ENCODE assay signal across 15 cellular contexts in the genomic region with DNA sequence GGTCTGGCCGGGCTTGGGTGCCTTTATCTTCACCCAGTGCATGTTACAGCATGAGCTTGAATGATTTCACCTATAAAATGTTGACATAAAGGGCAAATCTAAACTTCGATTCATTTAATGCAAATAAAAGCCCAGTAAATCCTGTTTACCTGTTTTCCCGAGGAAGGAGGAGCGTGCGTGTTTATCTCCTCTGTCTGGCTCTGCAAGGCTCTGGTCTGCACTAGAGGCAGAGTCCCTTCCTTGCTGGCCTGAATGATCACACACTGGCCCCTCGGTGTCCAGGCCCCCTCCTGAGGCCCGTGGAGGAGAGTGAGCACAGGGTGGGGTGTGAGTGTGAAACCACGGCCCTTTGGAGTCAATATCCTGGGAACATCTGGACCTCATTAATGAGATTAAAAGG.
A peak's percentile ranks its signal among the peaks of the same experiment; 100 is the strongest.
DNase-seq lines count a peak whose midpoint lies in the region; ATAC-seq and TF ChIP-seq lines count a peak whose summit lies in the region.
"Had no signal": no experiment of that assay in that cellular context is flagged by ENCODE, and none has a peak within 500 bp of the region (broad histone marks: within the 10 kb centered on the region; RNA-seq: fewer than 3 reads in every experiment).

No MANE protein-coding gene starts in this region.

- no peak for DNase-seq in activated CD4-positive, alpha-beta T cell treated with anti-CD3 and anti-CD28 coated beads, Interleukin-2, amount 10 ng/mL, durations not matched to agents 7 days and 5 days
- DNase-seq in activated CD4-positive, alpha-beta T cell treated with anti-CD3 and anti-CD28 coated beads, Interleukin-2, amount 50 U/mL, for 4 hours: no peak
- DNase-seq in WERI-Rb-1 (peak; percentile 17), neural crest cell (ENCODE audit: low read depth, low spot score) (no peak), amygdala (lab: John Stamatoyannopoulos, UW) (no peak), WTC11 (ENCODE audit: low spot score) (no peak), midbrain (lab: John Stamatoyannopoulos, UW) (no peak)
- DNase-seq: 8988T; AML-193; CD4-positive, CD25-positive, alpha-beta regulatory T cell; DMS 273 treated with DMSO at 0.1 percent for 48 hours; GM23248 had no signal

- no peak for ATAC-seq in WTC11
- ATAC-seq: GM12878, HCT116 had no signal

- no peak overlapping the region for H3K27ac ChIP-seq in WERI-Rb-1
- H3K27ac ChIP-seq: BLaER1, GM23248 had no signal

- no peak overlapping the region for H3K4me3 ChIP-seq in WERI-Rb-1 (ENCODE audit: low read depth, low read length)
- H3K4me3 ChIP-seq: BLaER1, GM12878, GM23248 had no signal

- peak overlapping the region; percentile 13 for H3K27ac Mint-ChIP-seq in activated CD4-positive, alpha-beta T cell treated with anti-CD3 and anti-CD28 coated beads, Interleukin-2, amount 10 ng/mL, durations not matched to agents 7 days and 5 days
- peak overlapping the region; percentile 71 for H3K27ac Mint-ChIP-seq in neural crest cell (ENCODE audit: unreplicated experiment)
- H3K27ac Mint-ChIP-seq in WTC11: no peak overlapping the region
- H3K27ac Mint-ChIP-seq: CD4-positive, CD25-positive, alpha-beta regulatory T cell had no signal

- TF ChIP-seq CTCF in WERI-Rb-1 (IDR thresholded peaks at IDR 0.05; ENCODE audit: low read depth, low read length): no peak
- no peak for TF ChIP-seq CTCF in neural crest cell (conservative IDR thresholded peaks at IDR 0.05)
- no peak for TF ChIP-seq CTCF in WTC11 (IDR thresholded peaks at IDR 0.05)

- H3K27me3 Mint-ChIP-seq in activated CD4-positive, alpha-beta T cell treated with anti-CD3 and anti-CD28 coated beads, Interleukin-2, amount 10 ng/mL, durations not matched to agents 7 days and 5 days: no peaks in the 10 kb centered on the region
- H3K27me3 Mint-ChIP-seq in neural crest cell (ENCODE audit: low read depth) (no peaks in the 10 kb centered on the region), WTC11 (ENCODE audit: low read depth) (no peaks in the 10 kb centered on the region)
- H3K27me3 Mint-ChIP-seq: CD4-positive, CD25-positive, alpha-beta regulatory T cell had no signal

- no peaks in the 10 kb centered on the region for H3K27me3 ChIP-seq in WERI-Rb-1 (ENCODE audit: insufficient read depth, low read depth, severe bottlenecking)
- H3K27me3 ChIP-seq: BLaER1 had no signal

- CTCF ChIA-PET in activated CD4-positive, alpha-beta T cell treated with anti-CD3 and anti-CD28 coated beads, Interleukin-2, amount 10 ng/mL, durations not matched to agents 7 days and 5 days (lab: Charles Lee): no interaction called here
- CTCF ChIA-PET in WTC11 (lab: Charles Lee): no interaction called here

- no peaks in the 10 kb centered on the region for H3K9me3 Mint-ChIP-seq in activated CD4-positive, alpha-beta T cell treated with anti-CD3 and anti-CD28 coated beads, Interleukin-2, amount 10 ng/mL, durations not matched to agents 7 days and 5 days
- H3K9me3 Mint-ChIP-seq in neural crest cell (no peaks in the 10 kb centered on the region), WTC11 (no peaks in the 10 kb centered on the region)

- POLR2A ChIA-PET in activated CD4-positive, alpha-beta T cell treated with anti-CD3 and anti-CD28 coated beads, Interleukin-2, amount 10 ng/mL, durations not matched to agents 7 days and 5 days (lab: Charles Lee): interaction anchor here (0.7 kb wide), 1 partner anchor 419 kb away, joined by 3 read pairs; no protein-coding TSS in a partner anchor
- POLR2A ChIA-PET in WTC11 (lab: Charles Lee): no interaction called here

- H3K36me3 Mint-ChIP-seq in activated CD4-positive, alpha-beta T cell treated with anti-CD3 and anti-CD28 coated beads, Interleukin-2, amount 10 ng/mL, durations not matched to agents 7 days and 5 days (ENCODE audit: low read depth): peaks cover 3% of the 10 kb centered on the region
- peaks cover 4% of the 10 kb centered on the region for H3K36me3 Mint-ChIP-seq in neural crest cell (ENCODE audit: low read depth)
- H3K36me3 Mint-ChIP-seq in WTC11: no peaks in the 10 kb centered on the region

- H3K4me1 Mint-ChIP-seq in activated CD4-positive, alpha-beta T cell treated with anti-CD3 and anti-CD28 coated beads, Interleukin-2, amount 10 ng/mL, durations not matched to agents 7 days and 5 days: peaks cover 8% of the 10 kb centered on the region
- H3K4me1 Mint-ChIP-seq in neural crest cell (no peaks in the 10 kb centered on the region), WTC11 (peaks cover 16% of the 10 kb centered on the region)

- H3K36me3 ChIP-seq in WERI-Rb-1: no peaks in the 10 kb centered on the region
- H3K36me3 ChIP-seq: BLaER1 had no signal

- no peak overlapping the region for H3K4me3 Mint-ChIP-seq in activated CD4-positive, alpha-beta T cell treated with anti-CD3 and anti-CD28 coated beads, Interleukin-2, amount 10 ng/mL, durations not matched to agents 7 days and 5 days
- H3K4me3 Mint-ChIP-seq in neural crest cell (no peak overlapping the region), WTC11 (no peak overlapping the region)
- H3K4me3 Mint-ChIP-seq: CD4-positive, CD25-positive, alpha-beta regulatory T cell had no signal

- no peaks in the 10 kb centered on the region for H3K9me3 ChIP-seq in WERI-Rb-1 (ENCODE audit: severe bottlenecking)
- H3K9me3 ChIP-seq: BLaER1 had no signal

TF ChIP-seq in WTC11, 78 proteins besides CTCF, POLR2A, EP300 and RAD21:
- TF ChIP-seq TEAD4 (CRISPR knock-in tag; IDR thresholded peaks at IDR 0.05) (no peak), TEAD1 (CRISPR knock-in tag; IDR thresholded peaks at IDR 0.05) (no peak), NFE2L1 (CRISPR knock-in tag; IDR thresholded peaks at IDR 0.05) (no peak), GABPB1 (CRISPR knock-in tag; IDR thresholded peaks at IDR 0.05) (no peak), SMAD4 (CRISPR knock-in tag; IDR thresholded peaks at IDR 0.05) (no peak), ZNF416 (CRISPR knock-in tag; IDR thresholded peaks at IDR 0.05) (no peak), ATF3 (CRISPR knock-in tag; conservative IDR thresholded peaks at IDR 0.05) (no peak), ESRRA (CRISPR knock-in tag; IDR thresholded peaks at IDR 0.05; ENCODE audit: borderline replicate concordance) (no peak), E2F5 (CRISPR knock-in tag; IDR thresholded peaks at IDR 0.05) (no peak), USF2 (CRISPR knock-in tag; IDR thresholded peaks at IDR 0.05) (no peak), OVOL2 (CRISPR knock-in tag; IDR thresholded peaks at IDR 0.05; ENCODE audit: borderline replicate concordance) (no peak), RORB (CRISPR knock-in tag; IDR thresholded peaks at IDR 0.05) (no peak)
- TF ChIP-seq, protein P1, sequence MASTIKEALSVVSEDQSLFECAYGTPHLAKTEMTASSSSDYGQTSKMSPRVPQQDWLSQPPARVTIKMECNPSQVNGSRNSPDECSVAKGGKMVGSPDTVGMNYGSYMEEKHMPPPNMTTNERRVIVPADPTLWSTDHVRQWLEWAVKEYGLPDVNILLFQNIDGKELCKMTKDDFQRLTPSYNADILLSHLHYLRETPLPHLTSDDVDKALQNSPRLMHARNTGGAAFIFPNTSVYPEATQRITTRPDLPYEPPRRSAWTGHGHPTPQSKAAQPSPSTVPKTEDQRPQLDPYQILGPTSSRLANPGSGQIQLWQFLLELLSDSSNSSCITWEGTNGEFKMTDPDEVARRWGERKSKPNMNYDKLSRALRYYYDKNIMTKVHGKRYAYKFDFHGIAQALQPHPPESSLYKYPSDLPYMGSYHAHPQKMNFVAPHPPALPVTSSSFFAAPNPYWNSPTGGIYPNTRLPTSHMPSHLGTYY (CRISPR knock-in tag; IDR thresholded peaks at IDR 0.05): no peak
- TF ChIP-seq, protein P2, sequence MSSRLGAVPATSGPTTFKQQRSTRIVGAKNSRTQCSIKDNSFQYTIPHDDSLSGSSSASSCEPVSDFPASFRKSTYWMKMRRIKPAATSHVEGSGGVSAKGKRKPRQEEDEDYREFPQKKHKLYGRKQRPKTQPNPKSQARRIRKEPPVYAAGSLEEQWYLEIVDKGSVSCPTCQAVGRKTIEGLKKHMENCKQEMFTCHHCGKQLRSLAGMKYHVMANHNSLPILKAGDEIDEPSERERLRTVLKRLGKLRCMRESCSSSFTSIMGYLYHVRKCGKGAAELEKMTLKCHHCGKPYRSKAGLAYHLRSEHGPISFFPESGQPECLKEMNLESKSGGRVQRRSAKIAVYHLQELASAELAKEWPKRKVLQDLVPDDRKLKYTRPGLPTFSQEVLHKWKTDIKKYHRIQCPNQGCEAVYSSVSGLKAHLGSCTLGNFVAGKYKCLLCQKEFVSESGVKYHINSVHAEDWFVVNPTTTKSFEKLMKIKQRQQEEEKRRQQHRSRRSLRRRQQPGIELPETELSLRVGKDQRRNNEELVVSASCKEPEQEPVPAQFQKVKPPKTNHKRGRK (CRISPR knock-in tag; IDR thresholded peaks at IDR 0.05; ENCODE audit: borderline replicate concordance): no peak
